ENCODE assay signal across 1 cellular context in the genomic region with DNA sequence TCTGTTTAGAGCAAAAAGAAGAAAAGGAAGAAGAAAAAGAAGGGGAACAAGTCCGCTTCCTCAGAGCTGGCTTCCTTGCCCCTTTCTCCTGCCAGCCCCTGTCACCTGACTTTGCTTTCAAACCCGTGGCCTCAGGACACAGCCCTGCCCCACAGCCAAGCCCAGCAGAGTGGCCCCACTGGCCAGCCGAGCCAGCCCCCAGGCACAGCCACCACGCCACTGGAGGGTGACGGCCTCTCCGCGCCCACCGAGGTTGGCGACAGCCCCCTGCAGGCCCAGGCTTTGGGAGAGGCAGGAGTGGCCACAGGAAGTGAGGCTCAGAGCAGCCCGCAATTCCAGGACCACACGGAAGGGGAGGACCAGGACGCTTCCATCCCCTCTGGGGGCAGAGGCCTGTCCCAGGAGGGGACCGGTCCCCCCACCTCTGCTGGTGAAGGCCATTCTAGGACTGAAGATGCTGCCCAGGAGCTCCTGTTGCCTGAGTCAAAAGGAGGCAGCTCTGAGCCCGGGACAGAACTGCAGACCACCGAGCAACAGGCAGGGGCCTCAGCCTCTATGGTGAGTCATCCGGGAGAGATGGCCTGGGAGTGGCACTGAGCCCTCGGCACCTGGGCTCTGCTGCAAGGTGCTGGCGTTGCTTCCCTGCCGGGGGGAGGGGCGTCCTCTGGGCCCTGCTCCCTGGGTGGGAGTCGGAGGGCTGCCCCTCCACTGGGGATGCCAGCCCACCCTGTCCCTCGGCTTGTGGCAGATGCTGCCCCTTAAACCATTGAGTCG.
TF ChIP-seq lines count a peak whose summit lies in the region.

No MANE protein-coding gene starts in this region.

TF ChIP-seq in GM23338, 12 proteins besides CTCF, POLR2A, EP300 and RAD21 (continued from another document):
- TF ChIP-seq, protein P1, sequence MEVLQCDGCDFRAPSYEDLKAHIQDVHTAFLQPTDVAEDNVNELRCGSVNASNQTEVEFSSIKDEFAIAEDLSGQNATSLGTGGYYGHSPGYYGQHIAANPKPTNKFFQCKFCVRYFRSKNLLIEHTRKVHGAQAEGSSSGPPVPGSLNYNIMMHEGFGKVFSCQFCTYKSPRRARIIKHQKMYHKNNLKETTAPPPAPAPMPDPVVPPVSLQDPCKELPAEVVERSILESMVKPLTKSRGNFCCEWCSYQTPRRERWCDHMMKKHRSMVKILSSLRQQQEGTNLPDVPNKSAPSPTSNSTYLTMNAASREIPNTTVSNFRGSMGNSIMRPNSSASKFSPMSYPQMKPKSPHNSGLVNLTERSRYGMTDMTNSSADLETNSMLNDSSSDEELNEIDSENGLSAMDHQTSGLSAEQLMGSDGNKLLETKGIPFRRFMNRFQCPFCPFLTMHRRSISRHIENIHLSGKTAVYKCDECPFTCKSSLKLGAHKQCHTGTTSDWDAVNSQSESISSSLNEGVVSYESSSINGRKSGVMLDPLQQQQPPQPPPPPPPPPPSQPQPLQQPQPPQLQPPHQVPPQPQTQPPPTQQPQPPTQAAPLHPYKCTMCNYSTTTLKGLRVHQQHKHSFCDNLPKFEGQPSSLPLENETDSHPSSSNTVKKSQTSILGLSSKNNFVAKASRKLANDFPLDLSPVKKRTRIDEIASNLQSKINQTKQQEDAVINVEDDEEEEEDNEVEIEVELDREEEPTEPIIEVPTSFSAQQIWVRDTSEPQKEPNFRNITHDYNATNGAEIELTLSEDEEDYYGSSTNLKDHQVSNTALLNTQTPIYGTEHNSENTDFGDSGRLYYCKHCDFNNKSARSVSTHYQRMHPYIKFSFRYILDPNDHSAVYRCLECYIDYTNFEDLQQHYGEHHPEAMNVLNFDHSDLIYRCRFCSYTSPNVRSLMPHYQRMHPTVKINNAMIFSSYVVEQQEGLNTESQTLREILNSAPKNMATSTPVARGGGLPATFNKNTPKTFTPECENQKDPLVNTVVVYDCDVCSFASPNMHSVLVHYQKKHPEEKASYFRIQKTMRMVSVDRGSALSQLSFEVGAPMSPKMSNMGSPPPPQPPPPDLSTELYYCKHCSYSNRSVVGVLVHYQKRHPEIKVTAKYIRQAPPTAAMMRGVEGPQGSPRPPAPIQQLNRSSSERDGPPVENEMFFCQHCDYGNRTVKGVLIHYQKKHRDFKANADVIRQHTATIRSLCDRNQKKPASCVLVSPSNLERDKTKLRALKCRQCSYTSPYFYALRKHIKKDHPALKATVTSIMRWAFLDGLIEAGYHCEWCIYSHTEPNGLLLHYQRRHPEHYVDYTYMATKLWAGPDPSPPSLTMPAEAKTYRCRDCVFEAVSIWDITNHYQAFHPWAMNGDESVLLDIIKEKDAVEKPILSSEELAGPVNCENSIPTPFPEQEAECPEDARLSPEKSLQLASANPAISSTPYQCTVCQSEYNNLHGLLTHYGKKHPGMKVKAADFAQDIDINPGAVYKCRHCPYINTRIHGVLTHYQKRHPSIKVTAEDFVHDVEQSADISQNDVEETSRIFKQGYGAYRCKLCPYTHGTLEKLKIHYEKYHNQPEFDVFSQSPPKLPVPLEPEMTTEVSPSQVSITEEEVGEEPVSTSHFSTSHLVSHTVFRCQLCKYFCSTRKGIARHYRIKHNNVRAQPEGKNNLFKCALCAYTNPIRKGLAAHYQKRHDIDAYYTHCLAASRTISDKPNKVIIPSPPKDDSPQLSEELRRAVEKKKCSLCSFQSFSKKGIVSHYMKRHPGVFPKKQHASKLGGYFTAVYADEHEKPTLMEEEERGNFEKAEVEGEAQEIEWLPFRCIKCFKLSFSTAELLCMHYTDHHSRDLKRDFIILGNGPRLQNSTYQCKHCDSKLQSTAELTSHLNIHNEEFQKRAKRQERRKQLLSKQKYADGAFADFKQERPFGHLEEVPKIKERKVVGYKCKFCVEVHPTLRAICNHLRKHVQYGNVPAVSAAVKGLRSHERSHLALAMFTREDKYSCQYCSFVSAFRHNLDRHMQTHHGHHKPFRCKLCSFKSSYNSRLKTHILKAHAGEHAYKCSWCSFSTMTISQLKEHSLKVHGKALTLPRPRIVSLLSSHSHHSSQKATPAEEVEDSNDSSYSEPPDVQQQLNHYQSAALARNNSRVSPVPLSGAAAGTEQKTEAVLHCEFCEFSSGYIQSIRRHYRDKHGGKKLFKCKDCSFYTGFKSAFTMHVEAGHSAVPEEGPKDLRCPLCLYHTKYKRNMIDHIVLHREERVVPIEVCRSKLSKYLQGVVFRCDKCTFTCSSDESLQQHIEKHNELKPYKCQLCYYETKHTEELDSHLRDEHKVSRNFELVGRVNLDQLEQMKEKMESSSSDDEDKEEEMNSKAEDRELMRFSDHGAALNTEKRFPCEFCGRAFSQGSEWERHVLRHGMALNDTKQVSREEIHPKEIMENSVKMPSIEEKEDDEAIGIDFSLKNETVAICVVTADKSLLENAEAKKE (CRISPR knock-in tag; IDR thresholded peaks at IDR 0.05), result no peak
- no peak for TF ChIP-seq JUNB (IDR thresholded peaks at IDR 0.05; ENCODE audit: unreplicated experiment)
- TF ChIP-seq ZNF114 (CRISPR knock-in tag; IDR thresholded peaks at IDR 0.05), result no peak
- TF ChIP-seq EZH2 (IDR thresholded peaks at IDR 0.05; ENCODE audit: low read depth, unreplicated experiment), result no peak
- TF ChIP-seq REST (IDR thresholded peaks at IDR 0.05; ENCODE audit: unreplicated experiment), result no peak
- no peak for TF ChIP-seq ETS1 (IDR thresholded peaks at IDR 0.05)
- no peak for TF ChIP-seq EZH2phosphoT487 (IDR thresholded peaks at IDR 0.05; ENCODE audit: unreplicated experiment)
- no peak for TF ChIP-seq ZNF331 (CRISPR knock-in tag; IDR thresholded peaks at IDR 0.05; ENCODE audit: low read depth)
